ENCODE assay signal across 8 cellular contexts in the genomic region with DNA sequence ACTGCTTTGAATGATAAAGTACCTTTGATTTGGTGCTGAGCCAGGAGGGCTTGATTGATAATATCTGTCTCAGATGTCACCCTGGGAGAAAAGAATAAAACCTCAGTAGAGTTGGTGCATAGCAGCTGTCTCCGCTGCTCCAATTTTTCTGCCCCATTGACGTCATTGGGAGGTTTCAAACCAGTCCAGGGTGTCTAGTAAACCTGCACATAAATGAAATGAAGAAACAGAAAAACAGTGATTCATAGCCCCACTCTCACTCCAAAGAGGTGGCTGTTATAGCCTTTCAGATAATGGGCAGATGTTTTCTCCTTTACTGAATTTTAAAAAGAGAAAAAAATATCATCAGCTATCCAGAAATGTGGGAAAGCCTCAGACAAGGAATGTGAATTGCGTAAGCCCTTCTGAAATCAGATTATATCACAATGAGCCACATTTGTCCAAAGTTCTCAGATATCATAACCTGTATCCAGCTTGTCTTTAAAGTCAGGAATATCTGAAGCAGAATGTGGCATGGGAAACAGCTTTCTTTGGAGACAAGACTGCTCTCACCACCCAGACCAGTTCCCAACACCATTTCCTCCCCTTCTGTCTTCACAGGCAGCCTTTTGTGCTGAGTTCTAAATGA.
DNase-seq lines count a peak whose midpoint lies in the region; ATAC-seq and TF ChIP-seq lines count a peak whose summit lies in the region.

No MANE protein-coding gene starts in this region.

- ATAC-seq in GM21786 (IDR thresholded peaks at IDR 0.05; ENCODE audit: unreplicated experiment): no peak

- no peak for TF ChIP-seq CTCF in astrocyte of the cerebellum (IDR thresholded peaks at IDR 0.05; ENCODE audit: low read depth, low read length, missing control alignments)

- H3K18ac ChIP-seq in trophoblast cell (ENCODE audit: low read length) (no peak overlapping the region), mesendoderm (ENCODE audit: low read length) (no peak overlapping the region)

- no peaks in the 10 kb centered on the region for H3K36me3 ChIP-seq in trophoblast cell (ENCODE audit: control insufficient read depth in 1 of 2, insufficient read depth in 2 of 2, low read length in 2 of 2)
- no peaks in the 10 kb centered on the region for H3K36me3 ChIP-seq in mesendoderm (ENCODE audit: control insufficient read depth, insufficient read depth, low read length)

- no peak overlapping the region for H3K27ac ChIP-seq in trophoblast cell (ENCODE audit: low read depth, low read length)
- H3K27ac ChIP-seq in mesendoderm (ENCODE audit: low read depth, low read length): no peak overlapping the region

- H2BK15ac ChIP-seq in mesendoderm (replicated peaks; ENCODE audit: low read depth): no peak overlapping the region

- H2AFZ ChIP-seq in trophoblast cell (ENCODE audit: insufficient read depth, low read length, poor library complexity): no peak overlapping the region

- H4K8ac ChIP-seq in trophoblast cell (ENCODE audit: low read depth, low read length) (no peak overlapping the region), mesendoderm (ENCODE audit: low read depth, low read length) (no peak overlapping the region)

- no CpG with 5 or more reads among the region's 3 CpGs for WGBS in trophoblast cell (ENCODE audit: extremely low coverage, insufficient coverage, insufficient read length)
- WGBS in mesendoderm (ENCODE audit: extremely low coverage, insufficient coverage, low lambda C conversion rate): no CpG with 5 or more reads among the region's 3 CpGs

- H4K5ac ChIP-seq in mesendoderm (ENCODE audit: low read length): no peak overlapping the region

- no peak overlapping the region for H2BK12ac ChIP-seq in trophoblast cell (ENCODE audit: low read length)

- H3K79me1 ChIP-seq in trophoblast cell (ENCODE audit: low read length) (no peaks in the 10 kb centered on the region), mesendoderm (ENCODE audit: low read length) (no peaks in the 10 kb centered on the region)

- H2BK5ac ChIP-seq in trophoblast cell (ENCODE audit: low read depth, low read length, poor library complexity): no peak overlapping the region
- H2BK5ac ChIP-seq in mesendoderm (ENCODE audit: low read length): no peak overlapping the region

- no peak overlapping the region for H2BK120ac ChIP-seq in trophoblast cell (ENCODE audit: insufficient read depth, low read length, poor library complexity)
- no peak overlapping the region for H2BK120ac ChIP-seq in mesendoderm (ENCODE audit: low read depth, low read length)

- H3K14ac ChIP-seq in trophoblast cell (ENCODE audit: low read length): no peak overlapping the region

- H3K79me2 ChIP-seq in trophoblast cell (ENCODE audit: control insufficient read depth, insufficient read depth, low read length, poor library complexity) (no peaks in the 10 kb centered on the region), mesendoderm (ENCODE audit: control insufficient read depth, insufficient read depth, low read length) (no peaks in the 10 kb centered on the region)

- H3K4me2 ChIP-seq in trophoblast cell (ENCODE audit: low read length): no peak overlapping the region
- no peak overlapping the region for H3K4me2 ChIP-seq in mesendoderm (ENCODE audit: low read length)

- no peaks in the 10 kb centered on the region for H3K27me3 ChIP-seq in trophoblast cell (ENCODE audit: insufficient read depth, low read length)
- no peaks in the 10 kb centered on the region for H3K27me3 ChIP-seq in mesendoderm (ENCODE audit: insufficient read depth, low read length, poor library complexity)

- peak; percentile 19 for DNase-seq in COLO829 (ENCODE audit: low spot score)
- peak; percentile 87 for DNase-seq in NCI-H460 (ENCODE audit: extremely low read depth, low read depth)
- DNase-seq in astrocyte of the cerebellum (ENCODE audit: low read depth): peak; percentile 55
- peak; percentile 76 to 87 for DNase-seq in trophoblast cell
- no peak for DNase-seq in NCI-H2227 (lab: John Stamatoyannopoulos, UW; ENCODE audit: unreplicated experiment)
- no peak for DNase-seq in NCI-H146 (lab: John Stamatoyannopoulos, UW)
- DNase-seq in mesendoderm: no peak

- no peak overlapping the region for H4K12ac ChIP-seq in trophoblast cell (ENCODE audit: low read depth, low read length)

- H3K4ac ChIP-seq in trophoblast cell (ENCODE audit: low read depth, low read length): no peak overlapping the region
- no peak overlapping the region for H3K4ac ChIP-seq in mesendoderm (ENCODE audit: low read depth, low read length)

- H3K56ac ChIP-seq in mesendoderm (ENCODE audit: low read length): no peak overlapping the region

- H2AK5ac ChIP-seq in trophoblast cell (ENCODE audit: low read length): no peak overlapping the region
- H2AK5ac ChIP-seq in mesendoderm (ENCODE audit: low read length): no peak overlapping the region

- H4K91ac ChIP-seq in trophoblast cell (ENCODE audit: low read depth, low read length): no peak overlapping the region

- in situ Hi-C loops in astrocyte of the cerebellum (cut with HindIII; ENCODE audit: low sequenced_read_pairs): no loop called here

- H3K9ac ChIP-seq in trophoblast cell (ENCODE audit: low read length) (no peak overlapping the region), mesendoderm (ENCODE audit: low read length) (no peak overlapping the region)

- H3K4me1 ChIP-seq in trophoblast cell (ENCODE audit: control insufficient read depth in 1 of 2, insufficient read depth in 2 of 2, low read length in 2 of 2) (no peaks in the 10 kb centered on the region), mesendoderm (ENCODE audit: control insufficient read depth, low read depth, low read length) (no peaks in the 10 kb centered on the region)

- H3K4me3 ChIP-seq in astrocyte of the cerebellum (ENCODE audit: low read depth, low read length) (no peak overlapping the region), trophoblast cell (ENCODE audit: low read depth, low read length) (no peak overlapping the region), mesendoderm (ENCODE audit: low read length) (no peak overlapping the region)

- no peaks in the 10 kb centered on the region for H3K9me3 ChIP-seq in trophoblast cell (ENCODE audit: insufficient read depth, low read depth, low read length)

- H3K23ac ChIP-seq in trophoblast cell (ENCODE audit: low read length): no peak overlapping the region
- no peak overlapping the region for H3K23ac ChIP-seq in mesendoderm (ENCODE audit: low read length)

Comparison
In these comparisons a context has a peak if more than half of its experiments do, and no peak if none do; other contexts are left out.
1. DNase-seq: peak in COLO829 (single experiment), NCI-H460 (single experiment), astrocyte of the cerebellum (single experiment) and trophoblast cell (2 of 2); none in NCI-H2227 (single experiment), NCI-H146 (single experiment) and mesendoderm (single experiment).